ENCODE assay signal across 1 cellular context in the genomic region with DNA sequence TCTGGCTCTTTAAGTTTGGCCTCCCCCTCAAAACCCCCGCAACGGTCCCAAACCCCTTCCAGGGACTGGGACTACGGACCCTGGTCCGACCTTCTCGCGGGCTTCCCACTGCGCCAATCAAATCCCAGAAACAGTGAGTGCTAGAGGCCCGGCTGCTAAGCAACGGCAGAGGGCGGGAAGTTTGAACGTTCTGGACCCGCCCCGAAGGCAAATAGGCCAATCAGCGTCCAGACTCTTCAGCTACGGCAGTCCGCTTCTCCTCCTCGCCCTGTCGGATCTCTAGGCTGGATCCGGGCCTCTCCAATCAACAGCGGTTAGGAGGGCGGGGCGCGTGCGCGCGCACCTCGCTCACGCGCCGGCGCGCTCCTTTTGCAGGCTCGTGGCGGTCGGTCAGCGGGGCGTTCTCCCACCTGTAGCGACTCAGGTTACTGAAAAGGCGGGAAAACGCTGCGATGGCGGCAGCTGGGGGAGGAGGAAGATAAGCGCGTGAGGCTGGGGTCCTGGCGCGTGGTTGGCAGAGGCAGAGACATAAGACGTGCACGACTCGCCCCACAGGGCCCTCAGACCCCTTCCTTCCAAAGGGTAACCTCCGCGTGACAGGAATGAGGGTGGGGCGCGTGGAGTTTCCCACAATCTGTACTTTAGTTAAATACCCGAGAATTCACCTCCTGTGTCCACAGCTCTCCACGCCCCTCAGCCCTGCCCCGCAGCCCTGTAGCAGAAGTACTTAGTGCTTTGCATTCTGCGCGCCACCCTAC.
TF ChIP-seq lines count a peak whose summit lies in the region.

TSS of gene MSH5 (plus strand) at position 367 of the 758 bp plus-strand sequence. CDS start 462 bp downstream, outside the sequence.

TF ChIP-seq in HepG2, 621 proteins besides CTCF, POLR2A, EP300 and RAD21 (continued from another document and continues in another):
- TF ChIP-seq, protein P1, sequence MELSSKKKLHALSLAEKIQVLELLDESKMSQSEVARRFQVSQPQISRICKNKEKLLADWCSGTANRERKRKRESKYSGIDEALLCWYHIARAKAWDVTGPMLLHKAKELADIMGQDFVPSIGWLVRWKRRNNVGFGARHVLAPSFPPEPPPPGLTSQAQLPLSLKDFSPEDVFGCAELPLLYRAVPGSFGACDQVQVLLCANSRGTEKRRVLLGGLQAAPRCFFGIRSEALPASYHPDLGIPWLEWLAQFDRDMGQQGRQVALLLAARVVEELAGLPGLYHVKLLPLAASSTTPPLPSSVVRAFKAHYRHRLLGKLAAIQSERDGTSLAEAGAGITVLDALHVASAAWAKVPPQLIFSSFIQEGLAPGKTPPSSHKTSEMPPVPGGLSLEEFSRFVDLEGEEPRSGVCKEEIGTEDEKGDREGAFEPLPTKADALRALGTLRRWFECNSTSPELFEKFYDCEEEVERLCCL (CRISPR knock-in tag; IDR thresholded peaks at IDR 0.05; ENCODE audit: borderline replicate concordance) = peak; percentile 95
- peak; percentile 70; the same call in 1 of the 2 replicates for TF ChIP-seq KLF11 (CRISPR knock-in tag; IDR thresholded peaks at IDR 0.05)
- peak; percentile 76 for TF ChIP-seq THAP11 (CRISPR knock-in tag; IDR thresholded peaks at IDR 0.05)
- peak; percentile 80; the same call in 1 of the 2 replicates for TF ChIP-seq RXRA (CRISPR knock-in tag; IDR thresholded peaks at IDR 0.05)
- peak; percentile 91 for TF ChIP-seq MED1 (CRISPR knock-in tag; IDR thresholded peaks at IDR 0.05)
- TF ChIP-seq, protein P2, sequence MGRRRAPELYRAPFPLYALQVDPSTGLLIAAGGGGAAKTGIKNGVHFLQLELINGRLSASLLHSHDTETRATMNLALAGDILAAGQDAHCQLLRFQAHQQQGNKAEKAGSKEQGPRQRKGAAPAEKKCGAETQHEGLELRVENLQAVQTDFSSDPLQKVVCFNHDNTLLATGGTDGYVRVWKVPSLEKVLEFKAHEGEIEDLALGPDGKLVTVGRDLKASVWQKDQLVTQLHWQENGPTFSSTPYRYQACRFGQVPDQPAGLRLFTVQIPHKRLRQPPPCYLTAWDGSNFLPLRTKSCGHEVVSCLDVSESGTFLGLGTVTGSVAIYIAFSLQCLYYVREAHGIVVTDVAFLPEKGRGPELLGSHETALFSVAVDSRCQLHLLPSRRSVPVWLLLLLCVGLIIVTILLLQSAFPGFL (CRISPR knock-in tag; IDR thresholded peaks at IDR 0.05) = peak; percentile 94; the same call in 1 of the 2 replicates
- peak; percentile 96; the same call in 1 of the 2 replicates for TF ChIP-seq HOXA7 (CRISPR knock-in tag; IDR thresholded peaks at IDR 0.05)
- TF ChIP-seq RBM39 (IDR thresholded peaks at IDR 0.05; ENCODE audit: low read depth, low read length, poor library complexity, severe bottlenecking) = peak; percentile 83
- no peak; the same call in none of the 2 replicates for TF ChIP-seq ETV5 (CRISPR knock-in tag; IDR thresholded peaks at IDR 0.05; ENCODE audit: borderline replicate concordance)
- peak; percentile 75 for TF ChIP-seq ZNF746 (CRISPR knock-in tag; IDR thresholded peaks at IDR 0.05)
- peak; percentile 98 for TF ChIP-seq HOXA9 (CRISPR knock-in tag; IDR thresholded peaks at IDR 0.05; ENCODE audit: borderline replicate concordance)
- peak; percentile 91; the same call in 1 of the 2 replicates for TF ChIP-seq ZNF569 (CRISPR knock-in tag; IDR thresholded peaks at IDR 0.05; ENCODE audit: borderline replicate concordance)
- TF ChIP-seq, protein P3, sequence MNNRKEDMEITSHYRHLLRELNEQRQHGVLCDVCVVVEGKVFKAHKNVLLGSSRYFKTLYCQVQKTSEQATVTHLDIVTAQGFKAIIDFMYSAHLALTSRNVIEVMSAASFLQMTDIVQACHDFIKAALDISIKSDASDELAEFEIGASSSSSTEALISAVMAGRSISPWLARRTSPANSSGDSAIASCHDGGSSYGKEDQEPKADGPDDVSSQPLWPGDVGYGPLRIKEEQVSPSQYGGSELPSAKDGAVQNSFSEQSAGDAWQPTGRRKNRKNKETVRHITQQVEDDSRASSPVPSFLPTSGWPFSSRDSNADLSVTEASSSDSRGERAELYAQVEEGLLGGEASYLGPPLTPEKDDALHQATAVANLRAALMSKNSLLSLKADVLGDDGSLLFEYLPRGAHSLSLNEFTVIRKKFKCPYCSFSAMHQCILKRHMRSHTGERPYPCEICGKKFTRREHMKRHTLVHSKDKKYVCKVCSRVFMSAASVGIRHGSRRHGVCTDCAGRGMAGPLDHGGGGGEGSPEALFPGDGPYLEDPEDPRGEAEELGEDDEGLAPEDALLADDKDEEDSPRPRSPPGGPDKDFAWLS (CRISPR knock-in tag; IDR thresholded peaks at IDR 0.05; ENCODE audit: borderline replicate concordance) = peak; percentile 58; the same call in 1 of the 2 replicates
- no peak for TF ChIP-seq PCBP2 (optimal IDR thresholded peaks at IDR 0.05; ENCODE audit: low read depth, low read length, poor library complexity, severe bottlenecking)
- TF ChIP-seq, protein P4, sequence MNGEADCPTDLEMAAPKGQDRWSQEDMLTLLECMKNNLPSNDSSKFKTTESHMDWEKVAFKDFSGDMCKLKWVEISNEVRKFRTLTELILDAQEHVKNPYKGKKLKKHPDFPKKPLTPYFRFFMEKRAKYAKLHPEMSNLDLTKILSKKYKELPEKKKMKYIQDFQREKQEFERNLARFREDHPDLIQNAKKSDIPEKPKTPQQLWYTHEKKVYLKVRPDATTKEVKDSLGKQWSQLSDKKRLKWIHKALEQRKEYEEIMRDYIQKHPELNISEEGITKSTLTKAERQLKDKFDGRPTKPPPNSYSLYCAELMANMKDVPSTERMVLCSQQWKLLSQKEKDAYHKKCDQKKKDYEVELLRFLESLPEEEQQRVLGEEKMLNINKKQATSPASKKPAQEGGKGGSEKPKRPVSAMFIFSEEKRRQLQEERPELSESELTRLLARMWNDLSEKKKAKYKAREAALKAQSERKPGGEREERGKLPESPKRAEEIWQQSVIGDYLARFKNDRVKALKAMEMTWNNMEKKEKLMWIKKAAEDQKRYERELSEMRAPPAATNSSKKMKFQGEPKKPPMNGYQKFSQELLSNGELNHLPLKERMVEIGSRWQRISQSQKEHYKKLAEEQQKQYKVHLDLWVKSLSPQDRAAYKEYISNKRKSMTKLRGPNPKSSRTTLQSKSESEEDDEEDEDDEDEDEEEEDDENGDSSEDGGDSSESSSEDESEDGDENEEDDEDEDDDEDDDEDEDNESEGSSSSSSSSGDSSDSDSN (CRISPR knock-in tag; IDR thresholded peaks at IDR 0.05) = no peak; the same call in 1 of the 2 replicates
- TF ChIP-seq, protein P5, sequence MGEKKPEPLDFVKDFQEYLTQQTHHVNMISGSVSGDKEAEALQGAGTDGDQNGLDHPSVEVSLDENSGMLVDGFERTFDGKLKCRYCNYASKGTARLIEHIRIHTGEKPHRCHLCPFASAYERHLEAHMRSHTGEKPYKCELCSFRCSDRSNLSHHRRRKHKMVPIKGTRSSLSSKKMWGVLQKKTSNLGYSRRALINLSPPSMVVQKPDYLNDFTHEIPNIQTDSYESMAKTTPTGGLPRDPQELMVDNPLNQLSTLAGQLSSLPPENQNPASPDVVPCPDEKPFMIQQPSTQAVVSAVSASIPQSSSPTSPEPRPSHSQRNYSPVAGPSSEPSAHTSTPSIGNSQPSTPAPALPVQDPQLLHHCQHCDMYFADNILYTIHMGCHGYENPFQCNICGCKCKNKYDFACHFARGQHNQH (CRISPR knock-in tag; IDR thresholded peaks at IDR 0.05) = peak; percentile 88
- TF ChIP-seq, protein P6, sequence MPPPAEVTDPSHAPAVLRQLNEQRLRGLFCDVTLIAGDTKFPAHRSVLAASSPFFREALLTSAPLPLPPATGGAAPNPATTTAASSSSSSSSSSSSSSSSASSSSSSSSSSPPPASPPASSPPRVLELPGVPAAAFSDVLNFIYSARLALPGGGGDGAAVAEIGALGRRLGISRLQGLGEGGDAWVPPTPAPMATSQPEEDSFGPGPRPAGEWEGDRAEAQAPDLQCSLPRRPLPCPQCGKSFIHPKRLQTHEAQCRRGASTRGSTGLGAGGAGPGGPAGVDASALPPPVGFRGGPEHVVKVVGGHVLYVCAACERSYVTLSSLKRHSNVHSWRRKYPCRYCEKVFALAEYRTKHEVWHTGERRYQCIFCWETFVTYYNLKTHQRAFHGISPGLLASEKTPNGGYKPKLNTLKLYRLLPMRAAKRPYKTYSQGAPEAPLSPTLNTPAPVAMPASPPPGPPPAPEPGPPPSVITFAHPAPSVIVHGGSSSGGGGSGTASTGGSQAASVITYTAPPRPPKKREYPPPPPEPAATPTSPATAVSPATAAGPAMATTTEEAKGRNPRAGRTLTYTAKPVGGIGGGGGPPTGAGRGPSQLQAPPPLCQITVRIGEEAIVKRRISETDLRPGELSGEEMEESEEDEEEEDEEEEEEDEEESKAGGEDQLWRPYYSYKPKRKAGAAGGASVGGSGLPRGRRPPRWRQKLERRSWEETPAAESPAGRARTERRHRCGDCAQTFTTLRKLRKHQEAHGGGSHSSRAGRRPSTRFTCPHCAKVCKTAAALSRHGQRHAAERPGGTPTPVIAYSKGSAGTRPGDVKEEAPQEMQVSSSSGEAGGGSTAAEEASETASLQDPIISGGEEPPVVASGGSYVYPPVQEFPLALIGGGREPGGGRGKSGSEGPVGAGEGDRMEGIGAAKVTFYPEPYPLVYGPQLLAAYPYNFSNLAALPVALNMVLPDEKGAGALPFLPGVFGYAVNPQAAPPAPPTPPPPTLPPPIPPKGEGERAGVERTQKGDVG (CRISPR knock-in tag; IDR thresholded peaks at IDR 0.05; ENCODE audit: borderline replicate concordance) = peak; percentile 70; the same call in 1 of the 2 replicates
- TF ChIP-seq, protein P7, sequence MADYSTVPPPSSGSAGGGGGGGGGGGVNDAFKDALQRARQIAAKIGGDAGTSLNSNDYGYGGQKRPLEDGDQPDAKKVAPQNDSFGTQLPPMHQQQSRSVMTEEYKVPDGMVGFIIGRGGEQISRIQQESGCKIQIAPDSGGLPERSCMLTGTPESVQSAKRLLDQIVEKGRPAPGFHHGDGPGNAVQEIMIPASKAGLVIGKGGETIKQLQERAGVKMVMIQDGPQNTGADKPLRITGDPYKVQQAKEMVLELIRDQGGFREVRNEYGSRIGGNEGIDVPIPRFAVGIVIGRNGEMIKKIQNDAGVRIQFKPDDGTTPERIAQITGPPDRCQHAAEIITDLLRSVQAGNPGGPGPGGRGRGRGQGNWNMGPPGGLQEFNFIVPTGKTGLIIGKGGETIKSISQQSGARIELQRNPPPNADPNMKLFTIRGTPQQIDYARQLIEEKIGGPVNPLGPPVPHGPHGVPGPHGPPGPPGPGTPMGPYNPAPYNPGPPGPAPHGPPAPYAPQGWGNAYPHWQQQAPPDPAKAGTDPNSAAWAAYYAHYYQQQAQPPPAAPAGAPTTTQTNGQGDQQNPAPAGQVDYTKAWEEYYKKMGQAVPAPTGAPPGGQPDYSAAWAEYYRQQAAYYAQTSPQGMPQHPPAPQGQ (CRISPR knock-in tag; IDR thresholded peaks at IDR 0.05; ENCODE audit: borderline replicate concordance) = no peak
- peak; percentile 94 for TF ChIP-seq ZNF441 (CRISPR knock-in tag; IDR thresholded peaks at IDR 0.05; ENCODE audit: borderline replicate concordance)
- TF ChIP-seq ZMAT3 (CRISPR knock-in tag; conservative IDR thresholded peaks at IDR 0.05) = peak; percentile 95
- TF ChIP-seq RARG (CRISPR knock-in tag; IDR thresholded peaks at IDR 0.05; ENCODE audit: low read depth) = no peak
- TF ChIP-seq MED13 (CRISPR knock-in tag; IDR thresholded peaks at IDR 0.05) = peak; percentile 92
- TF ChIP-seq ELF1 (CRISPR knock-in tag; IDR thresholded peaks at IDR 0.05) = peak; percentile 35
- TF ChIP-seq HOXA3 (CRISPR knock-in tag; IDR thresholded peaks at IDR 0.05) = peak; percentile 95; the same call in 1 of the 2 replicates
- TF ChIP-seq CHD4 (IDR thresholded peaks at IDR 0.05; ENCODE audit: borderline replicate concordance, low read length) = no peak
- peak; percentile 94; the same call in 1 of the 2 replicates for TF ChIP-seq ZNF660 (CRISPR knock-in tag; IDR thresholded peaks at IDR 0.05; ENCODE audit: borderline replicate concordance, low read depth)
- TF ChIP-seq ZBTB42 (CRISPR knock-in tag; IDR thresholded peaks at IDR 0.05) = peak; percentile 97
- peak; percentile 94 for TF ChIP-seq SPEN (CRISPR knock-in tag; IDR thresholded peaks at IDR 0.05; ENCODE audit: low read depth)
- 0 out of 2 replicates have a peak, but pooled peaks have one; percentile 48 for TF ChIP-seq HOXA5 (CRISPR knock-in tag; IDR thresholded peaks at IDR 0.05)
- peak; percentile 100 for TF ChIP-seq ZNF883 (CRISPR knock-in tag; IDR thresholded peaks at IDR 0.05; ENCODE audit: not compliant biosample characterization)
- TF ChIP-seq, protein P8, sequence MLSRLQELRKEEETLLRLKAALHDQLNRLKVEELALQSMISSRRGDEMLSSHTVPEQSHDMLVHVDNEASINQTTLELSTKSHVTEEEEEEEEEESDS (CRISPR knock-in tag; IDR thresholded peaks at IDR 0.05; ENCODE audit: borderline replicate concordance) = peak; percentile 97
- peak; percentile 87 for TF ChIP-seq DR1 (CRISPR knock-in tag; IDR thresholded peaks at IDR 0.05)
- TF ChIP-seq BRD4 (CRISPR knock-in tag; IDR thresholded peaks at IDR 0.05) = peak; percentile 98
- TF ChIP-seq HNF1B (CRISPR knock-in tag; IDR thresholded peaks at IDR 0.05) = peak; percentile 93
- 0 out of 2 replicates have a peak, but pooled peaks have one; percentile 60 for TF ChIP-seq ZFP36L2 (CRISPR knock-in tag; IDR thresholded peaks at IDR 0.05)
- TF ChIP-seq, protein P9, sequence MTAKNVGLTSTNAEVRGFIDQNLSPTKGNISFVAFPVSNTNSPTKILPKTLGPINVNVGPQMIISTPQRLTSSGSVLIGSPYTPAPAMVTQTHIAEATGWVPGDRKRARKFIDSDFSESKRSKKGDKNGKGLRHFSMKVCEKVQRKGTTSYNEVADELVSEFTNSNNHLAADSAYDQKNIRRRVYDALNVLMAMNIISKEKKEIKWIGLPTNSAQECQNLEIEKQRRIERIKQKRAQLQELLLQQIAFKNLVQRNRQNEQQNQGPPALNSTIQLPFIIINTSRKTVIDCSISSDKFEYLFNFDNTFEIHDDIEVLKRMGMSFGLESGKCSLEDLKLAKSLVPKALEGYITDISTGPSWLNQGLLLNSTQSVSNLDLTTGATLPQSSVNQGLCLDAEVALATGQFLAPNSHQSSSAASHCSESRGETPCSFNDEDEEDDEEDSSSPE (CRISPR knock-in tag; IDR thresholded peaks at IDR 0.05) = peak; percentile 100
- TF ChIP-seq NR2F6 (IDR thresholded peaks at IDR 0.05) = no peak
- peak; percentile 33; the same call in 1 of the 2 replicates for TF ChIP-seq NR2F6 (CRISPR knock-in tag; IDR thresholded peaks at IDR 0.05)
- peak; percentile 98 for TF ChIP-seq IKZF4 (CRISPR knock-in tag; IDR thresholded peaks at IDR 0.05; ENCODE audit: borderline replicate concordance, low read depth, not compliant biosample characterization)
- TF ChIP-seq ZNF432 (CRISPR knock-in tag; IDR thresholded peaks at IDR 0.05; ENCODE audit: borderline replicate concordance) = no peak
- peak; percentile 99 for TF ChIP-seq TOPORS (CRISPR knock-in tag; IDR thresholded peaks at IDR 0.05)
- no peak for TF ChIP-seq ZKSCAN1 (IDR thresholded peaks at IDR 0.05; ENCODE audit: low read length)
- no peak; the same call in 1 of the 2 replicates for TF ChIP-seq CBX5 (CRISPR knock-in tag; IDR thresholded peaks at IDR 0.05; ENCODE audit: borderline replicate concordance)
